1 cellular context compared by ENCODE assay signal in genomic region chr17:78180508-78180907, GRCh38.
TF ChIP-seq lines count a peak whose summit lies in the region.

No MANE protein-coding gene starts in this region.

TF ChIP-seq in IMR-90, 13 proteins besides CTCF, POLR2A, EP300 and RAD21:
- TF ChIP-seq BHLHE40 (IDR thresholded peaks at IDR 0.05; ENCODE audit: low read depth, low read length), result no peak
- TF ChIP-seq USF2 (IDR thresholded peaks at IDR 0.05; ENCODE audit: low read depth, low read length), result no peak
- TF ChIP-seq CEBPB (IDR thresholded peaks at IDR 0.05; ENCODE audit: low read depth, low read length), result no peak
- no peak for TF ChIP-seq FOS (IDR thresholded peaks at IDR 0.05; ENCODE audit: low read depth, low read length)
TF ChIP-seq in IMR-90: peak in this region for 0.
